ENCODE assay signal across 1 cellular context in genomic region chr3:49687419-49687795, GRCh38.
TF ChIP-seq lines count a peak whose summit lies in the region.

No MANE protein-coding gene starts in this region.

TF ChIP-seq in HepG2, 621 proteins besides CTCF, POLR2A, EP300 and RAD21:
- TF ChIP-seq NFAT5 (CRISPR knock-in tag; IDR thresholded peaks at IDR 0.05): 0 out of 2 replicates have a peak, but pooled peaks have one; percentile 6
